1 cellular context compared by ENCODE assay signal in the genomic region with DNA sequence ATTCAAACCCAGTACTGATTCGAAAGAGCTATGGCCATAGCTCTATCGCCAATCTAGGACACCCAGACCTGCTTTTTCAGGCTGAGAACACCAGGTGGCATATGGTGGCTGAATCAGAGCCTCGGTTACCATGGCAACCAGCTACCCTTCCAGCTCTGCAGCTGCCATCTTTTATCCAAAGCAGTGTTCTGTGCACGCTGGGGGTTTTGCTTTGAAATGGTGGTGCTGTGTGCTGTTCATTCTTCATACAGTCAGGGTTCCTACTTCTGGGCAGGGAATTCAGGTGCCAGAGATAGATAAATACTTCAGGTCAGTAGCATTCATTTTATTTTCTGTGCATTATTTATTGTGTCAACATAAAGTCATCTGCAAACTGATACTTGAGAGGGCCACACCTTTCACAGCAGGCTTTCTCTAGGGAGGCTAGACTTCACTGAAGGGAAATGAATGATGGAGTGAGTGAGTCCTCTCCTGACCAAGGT.
TF ChIP-seq lines count a peak whose summit lies in the region.

No MANE protein-coding gene starts in this region.

TF ChIP-seq in K562, 482 proteins besides CTCF, POLR2A, EP300 and RAD21 (continued from another document and continues in another):
- no peak for TF ChIP-seq ZNF655 (CRISPR knock-in tag; IDR thresholded peaks at IDR 0.05)
- TF ChIP-seq STAT5A (IDR thresholded peaks at IDR 0.05; ENCODE audit: borderline replicate concordance, low read length), result no peak
- TF ChIP-seq ZNF318 (IDR thresholded peaks at IDR 0.05; ENCODE audit: borderline replicate concordance in 1 of 2, low read depth in 1 of 2), result no peak
- no peak for TF ChIP-seq TBL1XR1 (IDR thresholded peaks at IDR 0.05; ENCODE audit: low read length in 2 of 2)
- TF ChIP-seq, protein P1, sequence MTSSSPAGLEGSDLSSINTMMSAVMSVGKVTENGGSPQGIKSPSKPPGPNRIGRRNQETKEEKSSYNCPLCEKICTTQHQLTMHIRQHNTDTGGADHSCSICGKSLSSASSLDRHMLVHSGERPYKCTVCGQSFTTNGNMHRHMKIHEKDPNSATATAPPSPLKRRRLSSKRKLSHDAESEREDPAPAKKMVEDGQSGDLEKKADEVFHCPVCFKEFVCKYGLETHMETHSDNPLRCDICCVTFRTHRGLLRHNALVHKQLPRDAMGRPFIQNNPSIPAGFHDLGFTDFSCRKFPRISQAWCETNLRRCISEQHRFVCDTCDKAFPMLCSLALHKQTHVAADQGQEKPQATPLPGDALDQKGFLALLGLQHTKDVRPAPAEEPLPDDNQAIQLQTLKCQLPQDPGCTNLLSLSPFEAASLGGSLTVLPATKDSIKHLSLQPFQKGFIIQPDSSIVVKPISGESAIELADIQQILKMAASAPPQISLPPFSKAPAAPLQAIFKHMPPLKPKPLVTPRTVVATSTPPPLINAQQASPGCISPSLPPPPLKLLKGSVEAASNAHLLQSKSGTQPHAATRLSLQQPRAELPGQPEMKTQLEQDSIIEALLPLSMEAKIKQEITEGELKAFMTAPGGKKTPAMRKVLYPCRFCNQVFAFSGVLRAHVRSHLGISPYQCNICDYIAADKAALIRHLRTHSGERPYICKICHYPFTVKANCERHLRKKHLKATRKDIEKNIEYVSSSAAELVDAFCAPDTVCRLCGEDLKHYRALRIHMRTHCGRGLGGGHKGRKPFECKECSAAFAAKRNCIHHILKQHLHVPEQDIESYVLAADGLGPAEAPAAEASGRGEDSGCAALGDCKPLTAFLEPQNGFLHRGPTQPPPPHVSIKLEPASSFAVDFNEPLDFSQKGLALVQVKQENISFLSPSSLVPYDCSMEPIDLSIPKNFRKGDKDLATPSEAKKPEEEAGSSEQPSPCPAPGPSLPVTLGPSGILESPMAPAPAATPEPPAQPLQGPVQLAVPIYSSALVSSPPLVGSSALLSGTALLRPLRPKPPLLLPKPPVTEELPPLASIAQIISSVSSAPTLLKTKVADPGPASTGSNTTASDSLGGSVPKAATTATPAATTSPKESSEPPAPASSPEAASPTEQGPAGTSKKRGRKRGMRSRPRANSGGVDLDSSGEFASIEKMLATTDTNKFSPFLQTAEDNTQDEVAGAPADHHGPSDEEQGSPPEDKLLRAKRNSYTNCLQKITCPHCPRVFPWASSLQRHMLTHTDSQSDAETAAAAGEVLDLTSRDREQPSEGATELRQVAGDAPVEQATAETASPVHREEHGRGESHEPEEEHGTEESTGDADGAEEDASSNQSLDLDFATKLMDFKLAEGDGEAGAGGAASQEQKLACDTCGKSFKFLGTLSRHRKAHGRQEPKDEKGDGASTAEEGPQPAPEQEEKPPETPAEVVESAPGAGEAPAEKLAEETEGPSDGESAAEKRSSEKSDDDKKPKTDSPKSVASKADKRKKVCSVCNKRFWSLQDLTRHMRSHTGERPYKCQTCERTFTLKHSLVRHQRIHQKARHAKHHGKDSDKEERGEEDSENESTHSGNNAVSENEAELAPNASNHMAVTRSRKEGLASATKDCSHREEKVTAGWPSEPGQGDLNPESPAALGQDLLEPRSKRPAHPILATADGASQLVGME (CRISPR knock-in tag; IDR thresholded peaks at IDR 0.05), result peak; percentile 87; the same call in 1 of the 2 replicates
- TF ChIP-seq, protein P2, sequence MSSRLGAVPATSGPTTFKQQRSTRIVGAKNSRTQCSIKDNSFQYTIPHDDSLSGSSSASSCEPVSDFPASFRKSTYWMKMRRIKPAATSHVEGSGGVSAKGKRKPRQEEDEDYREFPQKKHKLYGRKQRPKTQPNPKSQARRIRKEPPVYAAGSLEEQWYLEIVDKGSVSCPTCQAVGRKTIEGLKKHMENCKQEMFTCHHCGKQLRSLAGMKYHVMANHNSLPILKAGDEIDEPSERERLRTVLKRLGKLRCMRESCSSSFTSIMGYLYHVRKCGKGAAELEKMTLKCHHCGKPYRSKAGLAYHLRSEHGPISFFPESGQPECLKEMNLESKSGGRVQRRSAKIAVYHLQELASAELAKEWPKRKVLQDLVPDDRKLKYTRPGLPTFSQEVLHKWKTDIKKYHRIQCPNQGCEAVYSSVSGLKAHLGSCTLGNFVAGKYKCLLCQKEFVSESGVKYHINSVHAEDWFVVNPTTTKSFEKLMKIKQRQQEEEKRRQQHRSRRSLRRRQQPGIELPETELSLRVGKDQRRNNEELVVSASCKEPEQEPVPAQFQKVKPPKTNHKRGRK (tag; IDR thresholded peaks at IDR 0.05), result no peak
- no peak for TF ChIP-seq FOXK1 (CRISPR knock-in tag; IDR thresholded peaks at IDR 0.05; ENCODE audit: borderline replicate concordance)
- no peak for TF ChIP-seq MAFG (tag; conservative IDR thresholded peaks at IDR 0.05)
- TF ChIP-seq GTF2A2 (tag; IDR thresholded peaks at IDR 0.05), result no peak
- TF ChIP-seq TGIF2 (CRISPR knock-in tag; IDR thresholded peaks at IDR 0.05), result no peak
- no peak for TF ChIP-seq L3MBTL2 (IDR thresholded peaks at IDR 0.05)
- no peak for TF ChIP-seq PRMT5 (CRISPR knock-in tag; IDR thresholded peaks at IDR 0.05)
- no peak for TF ChIP-seq SMARCB1 (IDR thresholded peaks at IDR 0.05; ENCODE audit: insufficient read length, low read depth)
- TF ChIP-seq, protein P3, sequence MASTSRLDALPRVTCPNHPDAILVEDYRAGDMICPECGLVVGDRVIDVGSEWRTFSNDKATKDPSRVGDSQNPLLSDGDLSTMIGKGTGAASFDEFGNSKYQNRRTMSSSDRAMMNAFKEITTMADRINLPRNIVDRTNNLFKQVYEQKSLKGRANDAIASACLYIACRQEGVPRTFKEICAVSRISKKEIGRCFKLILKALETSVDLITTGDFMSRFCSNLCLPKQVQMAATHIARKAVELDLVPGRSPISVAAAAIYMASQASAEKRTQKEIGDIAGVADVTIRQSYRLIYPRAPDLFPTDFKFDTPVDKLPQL (IDR thresholded peaks at IDR 0.05; ENCODE audit: extremely low read depth, insufficient read length), result no peak
- no peak for TF ChIP-seq THRB (CRISPR knock-in tag; conservative IDR thresholded peaks at IDR 0.05)
- TF ChIP-seq, protein P4, sequence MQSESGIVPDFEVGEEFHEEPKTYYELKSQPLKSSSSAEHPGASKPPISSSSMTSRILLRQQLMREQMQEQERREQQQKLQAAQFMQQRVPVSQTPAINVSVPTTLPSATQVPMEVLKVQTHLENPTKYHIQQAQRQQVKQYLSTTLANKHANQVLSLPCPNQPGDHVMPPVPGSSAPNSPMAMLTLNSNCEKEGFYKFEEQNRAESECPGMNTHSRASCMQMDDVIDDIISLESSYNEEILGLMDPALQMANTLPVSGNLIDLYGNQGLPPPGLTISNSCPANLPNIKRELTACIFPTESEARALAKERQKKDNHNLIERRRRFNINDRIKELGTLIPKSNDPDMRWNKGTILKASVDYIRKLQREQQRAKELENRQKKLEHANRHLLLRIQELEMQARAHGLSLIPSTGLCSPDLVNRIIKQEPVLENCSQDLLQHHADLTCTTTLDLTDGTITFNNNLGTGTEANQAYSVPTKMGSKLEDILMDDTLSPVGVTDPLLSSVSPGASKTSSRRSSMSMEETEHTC (IDR thresholded peaks at IDR 0.05), result no peak
- TF ChIP-seq ZNF282 (CRISPR knock-in tag; IDR thresholded peaks at IDR 0.05), result no peak
- TF ChIP-seq ZNF143 (CRISPR knock-in tag; IDR thresholded peaks at IDR 0.05), result no peak
- TF ChIP-seq, protein P5, sequence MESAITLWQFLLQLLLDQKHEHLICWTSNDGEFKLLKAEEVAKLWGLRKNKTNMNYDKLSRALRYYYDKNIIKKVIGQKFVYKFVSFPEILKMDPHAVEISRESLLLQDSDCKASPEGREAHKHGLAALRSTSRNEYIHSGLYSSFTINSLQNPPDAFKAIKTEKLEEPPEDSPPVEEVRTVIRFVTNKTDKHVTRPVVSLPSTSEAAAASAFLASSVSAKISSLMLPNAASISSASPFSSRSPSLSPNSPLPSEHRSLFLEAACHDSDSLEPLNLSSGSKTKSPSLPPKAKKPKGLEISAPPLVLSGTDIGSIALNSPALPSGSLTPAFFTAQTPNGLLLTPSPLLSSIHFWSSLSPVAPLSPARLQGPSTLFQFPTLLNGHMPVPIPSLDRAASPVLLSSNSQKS (CRISPR knock-in tag; IDR thresholded peaks at IDR 0.05), result no peak
- TF ChIP-seq RFX1 (IDR thresholded peaks at IDR 0.05), result peak; percentile 100
- peak; percentile 81; the same call in 1 of the 2 replicates for TF ChIP-seq MXI1 (IDR thresholded peaks at IDR 0.05; ENCODE audit: low read depth, low read length)
- no peak for TF ChIP-seq ZNF589 (CRISPR knock-in tag; IDR thresholded peaks at IDR 0.05; ENCODE audit: low read depth)
- 0 out of 2 replicates have a peak, but pooled peaks have one; percentile 23 for TF ChIP-seq GABPB1 (CRISPR knock-in tag; IDR thresholded peaks at IDR 0.05)
- no peak for TF ChIP-seq ILK (tag; IDR thresholded peaks at IDR 0.05; ENCODE audit: borderline replicate concordance, low read depth)
- TF ChIP-seq FOXK2 (conservative IDR thresholded peaks at IDR 0.05 in 1 of 2, IDR thresholded peaks at IDR 0.05 in 1 of 2; ENCODE audit: low read depth in 2 of 2), result no peak
- no peak for TF ChIP-seq PML (IDR thresholded peaks at IDR 0.05; ENCODE audit: low read length)
- TF ChIP-seq SP2 (IDR thresholded peaks at IDR 0.05; ENCODE audit: extremely low read depth, low read depth, low read length, poor library complexity, severe bottlenecking), result no peak
- no peak for TF ChIP-seq NR2C1 (IDR thresholded peaks at IDR 0.05)
- TF ChIP-seq NR2C1 (tag; IDR thresholded peaks at IDR 0.05), result no peak
- no peak for TF ChIP-seq TCF15 (CRISPR knock-in tag; IDR thresholded peaks at IDR 0.05)
- TF ChIP-seq HNRNPH1 (optimal IDR thresholded peaks at IDR 0.05; ENCODE audit: low read depth, low read length), result no peak
- no peak; the same call in 1 of the 2 replicates for TF ChIP-seq KLF16 (IDR thresholded peaks at IDR 0.05)
